ENCODE assay signal across 17 cellular contexts in genomic region chr21:45788198-45788597, GRCh38.
"Had no signal": no experiment of that assay in that cellular context is flagged by ENCODE, and none has a peak within 500 bp of the region (broad histone marks: within the 10 kb centered on the region; RNA-seq: fewer than 3 reads in every experiment).

No MANE protein-coding gene starts in this region.

- H3K27ac ChIP-seq: dorsolateral prefrontal cortex, gastrocnemius medialis, neutrophil, sigmoid colon, skin epidermis, stomach, thoracic aorta, transverse colon had no signal

- H3K27me3 ChIP-seq: neutrophil, sigmoid colon, transverse colon had no signal

- H3K27ac Mint-ChIP-seq: mesothelial cell of epicardium; nephron; stimulated activated naive B cell treated with anti-CD40 and anti-IgM and Interleukin-4, amounts not matched to agents 10 μg/mL and 1 μg/mL and 100 μg/mL, for 72 hours had no signal

- H3K9me3 Mint-ChIP-seq: mesothelial cell of epicardium; nephron; stimulated activated naive B cell treated with anti-CD40 and anti-IgM and Interleukin-4, amounts not matched to agents 10 μg/mL and 1 μg/mL and 100 μg/mL, for 72 hours had no signal

- H3K4me3 Mint-ChIP-seq: mesothelial cell of epicardium; nephron; stimulated activated naive B cell treated with anti-CD40 and anti-IgM and Interleukin-4, amounts not matched to agents 10 μg/mL and 1 μg/mL and 100 μg/mL, for 72 hours had no signal

- DNase-seq: cortex of kidney; dorsolateral prefrontal cortex; effector CD8-positive, alpha-beta T cell; gastrocnemius medialis; islet precursor cell; sigmoid colon; stimulated activated CD4-positive, alpha-beta T cell treated with anti-CD3 and anti-CD28 coated beads, Interleukin-2, amount 100 ng/mL, for 24 hours; stimulated activated CD4-positive, alpha-beta T cell treated with anti-CD3 and anti-CD28 coated beads, Interleukin-4, amount 100 ng/mL, for 4 hours; stimulated activated naive B cell treated with anti-CD40 and anti-IgM and Interleukin-4, amounts not matched to agents 10 μg/mL and 1 μg/mL and 100 μg/mL, for 72 hours; stomach; substantia nigra; transverse colon had no signal

- H3K36me3 ChIP-seq: gastrocnemius medialis, sigmoid colon, stomach, thoracic aorta, transverse colon had no signal

- H3K9me3 ChIP-seq: gastrocnemius medialis, neutrophil, sigmoid colon, stomach, thoracic aorta, transverse colon had no signal

- H3K4me1 ChIP-seq: gastrocnemius medialis, sigmoid colon, stomach, transverse colon had no signal

- H3K36me3 Mint-ChIP-seq: mesothelial cell of epicardium; stimulated activated naive B cell treated with anti-CD40 and anti-IgM and Interleukin-4, amounts not matched to agents 10 μg/mL and 1 μg/mL and 100 μg/mL, for 72 hours had no signal

- H3K4me3 ChIP-seq: dorsolateral prefrontal cortex, gastrocnemius medialis, sigmoid colon, skin epidermis, stomach, thoracic aorta, transverse colon had no signal

- H3K4me1 Mint-ChIP-seq: mesothelial cell of epicardium; nephron; stimulated activated naive B cell treated with anti-CD40 and anti-IgM and Interleukin-4, amounts not matched to agents 10 μg/mL and 1 μg/mL and 100 μg/mL, for 72 hours had no signal
